10 cellular contexts compared by ENCODE assay signal in genomic region chr6:54493138-54493537, GRCh38.
A peak's percentile ranks its signal among the peaks of the same experiment; 100 is the strongest.
DNase-seq lines count a peak whose midpoint lies in the region; TF ChIP-seq lines count a peak whose summit lies in the region.
"Had no signal": no experiment of that assay in that cellular context is flagged by ENCODE, and none has a peak within 500 bp of the region (broad histone marks: within the 10 kb centered on the region; RNA-seq: fewer than 3 reads in every experiment).

No MANE protein-coding gene starts in this region.

- H3K9ac ChIP-seq in GM23248: no peak overlapping the region
- H3K9ac ChIP-seq in fibroblast of lung (ENCODE audit: insufficient read depth, low read length): no peak overlapping the region
- no peak overlapping the region for H3K9ac ChIP-seq in smooth muscle cell (ENCODE audit: low read depth)

- H3K27me3 ChIP-seq in GM23248 (replicated peaks; ENCODE audit: insufficient read depth): no peaks in the 10 kb centered on the region
- H3K27me3 ChIP-seq in fibroblast of lung (ENCODE audit: control insufficient read depth, insufficient read depth, low read length): no peaks in the 10 kb centered on the region
- no peaks in the 10 kb centered on the region for H3K27me3 ChIP-seq in smooth muscle cell (ENCODE audit: low read depth)

- no peak overlapping the region for H2AFZ ChIP-seq in GM23248
- no peak overlapping the region for H2AFZ ChIP-seq in fibroblast of lung (ENCODE audit: low read length)
- H2AFZ ChIP-seq in smooth muscle cell (ENCODE audit: low read depth): no peak overlapping the region

- CTCF ChIA-PET in RWPE1 (lab: Yijun Ruan, JAX): interaction anchor here (0.6 to 0.7 kb wide), 2 partner anchors 220 to 1840 kb away, joined by 4 to 8 read pairs; no protein-coding TSS in a partner anchor

- no peak overlapping the region for H3K4me3 ChIP-seq in GM23248
- H3K4me3 ChIP-seq in fibroblast of lung (replicated peaks in 1 of 4; ENCODE audit: control extremely low read depth in 1 of 4, insufficient read depth in 1 of 4, low read depth in 3 of 4, low read length in 4 of 4): no peak overlapping the region
- H3K4me3 ChIP-seq in smooth muscle cell: no peak overlapping the region

- H3K36me3 ChIP-seq in GM23248 (ENCODE audit: low read depth) (no peaks in the 10 kb centered on the region), fibroblast of lung (ENCODE audit: control insufficient read depth, insufficient read depth, low read length) (no peaks in the 10 kb centered on the region), smooth muscle cell (ENCODE audit: low read depth) (no peaks in the 10 kb centered on the region)

- peaks cover 13% of the 10 kb centered on the region; the same call in 1 of the 2 replicates for H3F3A ChIP-seq in GM23248 (ENCODE audit: insufficient read depth)
- no peaks in the 10 kb centered on the region for H3F3A ChIP-seq in smooth muscle cell (ENCODE audit: low read depth)

- POLR2A ChIA-PET in RWPE1 (lab: Yijun Ruan, JAX; ENCODE audit: low non-redundant PET): no interaction called here

- H3K4me2 ChIP-seq in GM23248 (ENCODE audit: unreplicated experiment): peak overlapping the region; percentile 32
- H3K4me2 ChIP-seq in fibroblast of lung (ENCODE audit: extremely low read depth, insufficient read depth, low read length): no peak overlapping the region
- H3K4me2 ChIP-seq in smooth muscle cell: no peak overlapping the region

- H3K79me2 ChIP-seq in GM23248 (ENCODE audit: insufficient read depth) (no peaks in the 10 kb centered on the region), fibroblast of lung (ENCODE audit: control insufficient read depth, insufficient read depth, low read length) (no peaks in the 10 kb centered on the region), smooth muscle cell (ENCODE audit: low read depth) (no peaks in the 10 kb centered on the region)

- TF ChIP-seq CTCF in RWPE1 (conservative IDR thresholded peaks at IDR 0.05; ENCODE audit: low read depth) (no peak), fibroblast of lung (conservative IDR thresholded peaks at IDR 0.05 in 1 of 2, IDR thresholded peaks at IDR 0.05 in 1 of 2; ENCODE audit: low read depth in 1 of 2, low read length in 2 of 2) (no peak), smooth muscle cell (IDR thresholded peaks at IDR 0.05; ENCODE audit: borderline replicate concordance, insufficient read depth, poor library complexity, severe bottlenecking) (no peak)

- H3K9me3 ChIP-seq in GM23248 (ENCODE audit: low read depth) (no peaks in the 10 kb centered on the region), fibroblast of lung (ENCODE audit: control insufficient read depth, insufficient read depth, low read depth, low read length) (no peaks in the 10 kb centered on the region), smooth muscle cell (replicated peaks; ENCODE audit: low read depth) (no peaks in the 10 kb centered on the region)

- in situ Hi-C loops in GM23248 (cut with MboI): no loop called here

- no peaks in the 10 kb centered on the region for H3K9me2 ChIP-seq in GM23248 (ENCODE audit: insufficient read depth)

- DNase-seq in GM23248 (peak; percentile 85), RWPE1 (ENCODE audit: low spot score) (peak; percentile 40), fibroblast of lung (ENCODE audit: low read depth in 2 of 2) (peak; percentile 74 to 80), smooth muscle cell (lab: John Stamatoyannopoulos, UW; ENCODE audit: unreplicated experiment) (no peak), NK-92 (lab: John Stamatoyannopoulos, UW; ENCODE audit: unreplicated experiment) (no peak), NCI-H1092 (lab: John Stamatoyannopoulos, UW) (no peak), SKM-1 (lab: John Stamatoyannopoulos, UW; ENCODE audit: unreplicated experiment) (no peak)
- DNase-seq: DMS153, NCI-H2171 treated with DMSO at 0.1 percent for 48 hours, T-helper 1 cell had no signal

- H4K20me1 ChIP-seq in GM23248 (ENCODE audit: insufficient read depth) (no peaks in the 10 kb centered on the region), fibroblast of lung (ENCODE audit: control insufficient read depth, extremely low read depth, insufficient read depth, low read length) (no peaks in the 10 kb centered on the region), smooth muscle cell (ENCODE audit: low read depth) (no peaks in the 10 kb centered on the region)

- H3K27ac ChIP-seq in GM23248 (peak overlapping the region; percentile 48), RWPE1 (no peak overlapping the region), fibroblast of lung (ENCODE audit: insufficient read depth, low read length) (no peak overlapping the region), smooth muscle cell (ENCODE audit: low read depth) (peak overlapping the region; percentile 92)

- H3K4me1 ChIP-seq in GM23248 (ENCODE audit: insufficient read depth): peaks cover 5% of the 10 kb centered on the region; the same call in 1 of the 2 replicates
- H3K4me1 ChIP-seq in fibroblast of lung (ENCODE audit: control insufficient read depth, extremely low read depth, insufficient read depth, low read length): no peaks in the 10 kb centered on the region
- H3K4me1 ChIP-seq in smooth muscle cell (ENCODE audit: low read depth): no peaks in the 10 kb centered on the region

Comparison
In these comparisons a context has a peak if more than half of its experiments do, and no peak if none do; other contexts are left out.
1. DNase-seq: peak in GM23248 (single experiment), RWPE1 (single experiment) and fibroblast of lung (2 of 2); none in smooth muscle cell (single experiment), NK-92 (single experiment), NCI-H1092 (single experiment) and SKM-1 (single experiment).
2. H3K27ac ChIP-seq: peak in GM23248 (single experiment) and smooth muscle cell (single experiment); none in RWPE1 (single experiment) and fibroblast of lung (single experiment).